Comparison of ENCODE assay signal across 8 cellular contexts in genomic region chr5:177134653-177135225, GRCh38. TPM values are rescaled to one million over a fixed set of nuclear protein-coding genes. Genes with fewer than 3 reads are reported as not detected.
DNase-seq lines count a peak whose midpoint lies in the region; ATAC-seq and TF ChIP-seq lines count a peak whose summit lies in the region.

No MANE protein-coding gene starts in this region.

- H3K4me1 Mint-ChIP-seq in activated T-cell treated with anti-CD3 and anti-CD28 coated beads, Interleukin-2, amount 50 U/mL, for 4 hours (ENCODE audit: low read depth): peaks cover 42% of the 10 kb centered on the region
- peaks cover 34% of the 10 kb centered on the region for H3K4me1 Mint-ChIP-seq in activated CD4-positive, alpha-beta memory T cell treated with anti-CD3 and anti-CD28 coated beads for 36 hours (ENCODE audit: low read depth)

- H3K9me3 ChIP-seq in iPS-18c (ENCODE audit: control insufficient read depth, insufficient read depth, low read length) (no peaks in the 10 kb centered on the region), suprapubic skin (no peaks in the 10 kb centered on the region)

- intact Hi-C loops in activated CD4-positive, alpha-beta memory T cell treated with anti-CD3 and anti-CD28 coated beads for 36 hours (cut with micrococcal nuclease): loop anchor here (5.0 kb wide), 3 partner anchors 168 to 597 kb away; partner anchors contain the start of genes LMAN2, PRELID1, RAB24 and RNF44

- H3K27me3 ChIP-seq in suprapubic skin: no peaks in the 10 kb centered on the region

- peaks cover 11% of the 10 kb centered on the region for H3K36me3 Mint-ChIP-seq in activated T-cell treated with anti-CD3 and anti-CD28 coated beads, Interleukin-2, amount 50 U/mL, for 4 hours (ENCODE audit: insufficient read depth)
- peaks cover 31% of the 10 kb centered on the region for H3K36me3 Mint-ChIP-seq in activated CD4-positive, alpha-beta memory T cell treated with anti-CD3 and anti-CD28 coated beads for 36 hours

- peak overlapping the region; percentile 89 for H3K27ac Mint-ChIP-seq in activated CD4-positive, alpha-beta memory T cell treated with anti-CD3 and anti-CD28 coated beads for 36 hours

- POLR2A ChIA-PET in activated CD4-positive, alpha-beta memory T cell treated with anti-CD3 and anti-CD28 coated beads for 36 hours (lab: Charles Lee): interaction anchor here (1.1 to 1.7 kb wide), 3 partner anchors 8 to 169 kb away, joined by 3 to 4 read pairs (median 3); partner anchors contain the start of genes PRELID1 and RAB24

- H3K27ac ChIP-seq in suprapubic skin: peak overlapping the region; percentile 92

- no peaks in the 10 kb centered on the region for H3K9me3 Mint-ChIP-seq in activated T-cell treated with anti-CD3 and anti-CD28 coated beads, Interleukin-2, amount 50 U/mL, for 4 hours
- no peaks in the 10 kb centered on the region for H3K9me3 Mint-ChIP-seq in activated CD4-positive, alpha-beta memory T cell treated with anti-CD3 and anti-CD28 coated beads for 36 hours

- ATAC-seq in activated T-cell treated with anti-CD3 and anti-CD28 coated beads, Interleukin-2, amount 50 U/mL, for 4 hours: no peak
- no peak for ATAC-seq in GM19395 (IDR thresholded peaks at IDR 0.05; ENCODE audit: unreplicated experiment)
- ATAC-seq in HG03460 (IDR thresholded peaks at IDR 0.05; ENCODE audit: unreplicated experiment): no peak

- TF ChIP-seq POLR2A in suprapubic skin (IDR thresholded peaks at IDR 0.05): no peak

- peak overlapping the region; percentile 90 for H3K4me3 ChIP-seq in iPS-18c (ENCODE audit: insufficient read depth, low read depth, low read length)
- H3K4me3 ChIP-seq in suprapubic skin: peak overlapping the region; percentile 86

- TF ChIP-seq EP300 in suprapubic skin (IDR thresholded peaks at IDR 0.05): no peak

- WGBS in suprapubic skin: 9% methylated on average over 13 of the region's 13 CpGs

- H3K4me1 ChIP-seq in suprapubic skin: peaks cover 58% of the 10 kb centered on the region

- H3K27me3 Mint-ChIP-seq in activated T-cell treated with anti-CD3 and anti-CD28 coated beads, Interleukin-2, amount 50 U/mL, for 4 hours (ENCODE audit: low read depth): no peaks in the 10 kb centered on the region
- H3K27me3 Mint-ChIP-seq in activated CD4-positive, alpha-beta memory T cell treated with anti-CD3 and anti-CD28 coated beads for 36 hours: no peaks in the 10 kb centered on the region

- no peak for DNase-seq in activated T-cell treated with anti-CD3 and anti-CD28 coated beads, Interleukin-2, amount 50 U/mL, for 4 hours
- DNase-seq in activated T-cell treated with anti-CD3 and anti-CD28 coated beads for 4 hours (no peak), suprapubic skin (ENCODE audit: low spot score in 2 of 2) (no peak), HK-2 (ENCODE audit: unreplicated experiment) (no peak)
- DNase-seq in activated CD4-positive, alpha-beta memory T cell treated with anti-CD3 and anti-CD28 coated beads for 36 hours: no peak

- TF ChIP-seq CTCF in suprapubic skin (IDR thresholded peaks at IDR 0.05): no peak

- H3K36me3 ChIP-seq in suprapubic skin: peaks cover 21% of the 10 kb centered on the region

- CTCF ChIA-PET in activated CD4-positive, alpha-beta memory T cell treated with anti-CD3 and anti-CD28 coated beads for 36 hours (lab: Charles Lee): interaction anchor here (1.2 to 6.8 kb wide), 3 partner anchors 22 to 256 kb away, joined by 3 to 66 read pairs (median 4); no protein-coding TSS in a partner anchor

- peak overlapping the region; percentile 87 for H3K4me3 Mint-ChIP-seq in activated T-cell treated with anti-CD3 and anti-CD28 coated beads, Interleukin-2, amount 50 U/mL, for 4 hours
- H3K4me3 Mint-ChIP-seq in activated CD4-positive, alpha-beta memory T cell treated with anti-CD3 and anti-CD28 coated beads for 36 hours: peak overlapping the region; percentile 90

RNA-seq across cellular contexts. Expression of gene NSD1, which starts 1.2 kb away (rescaled TPM):
- 10 to 100 TPM; 59.3 to 71.6 (median 67.6) TPM for total RNA-seq in activated T-cell treated with anti-CD3 and anti-CD28 coated beads, Interleukin-2, amount 50 U/mL, for 4 hours
- total RNA-seq in activated CD4-positive, alpha-beta memory T cell treated with anti-CD3 and anti-CD28 coated beads for 36 hours: 10 to 100 TPM; 54.6 to 55.5 TPM
- 10 to 100 TPM; 36.0 to 67.9 (median 51.3) TPM for total RNA-seq in suprapubic skin

RNA-seq across cellular contexts. Expression of gene FGFR4, which starts 48.0 kb away (rescaled TPM):
- 1 to 10 TPM in 2 of 3 donors, under 1 TPM in 1; 0.98 to 3.5 (median 2.7) TPM for total RNA-seq in activated T-cell treated with anti-CD3 and anti-CD28 coated beads, Interleukin-2, amount 50 U/mL, for 4 hours
- total RNA-seq in activated CD4-positive, alpha-beta memory T cell treated with anti-CD3 and anti-CD28 coated beads for 36 hours: under 1 TPM; 0.76 to 0.87 TPM
- total RNA-seq in suprapubic skin: 10 to 100 TPM in 1 of 4 donors, 1 to 10 TPM in 3; 1.8 to 12.2 (median 5.4) TPM
